In genomic region chr16:57689772-57690558, GRCh38 we compare ENCODE assay signal across 8 cellular contexts. TPM values are rescaled to one million over a fixed set of nuclear protein-coding genes. Genes with fewer than 3 reads are reported as not detected.
DNase-seq lines count a peak whose midpoint lies in the region; ATAC-seq lines count a peak whose summit lies in the region.

No MANE protein-coding gene starts in this region.

- peak overlapping the region; percentile 25 to 83 (median 61) for H3K4me3 Mint-ChIP-seq in naive thymus-derived CD4-positive, alpha-beta T cell

- peak; percentile 66 for ATAC-seq in HG03342 (IDR thresholded peaks at IDR 0.05; ENCODE audit: unreplicated experiment)
- peak; percentile 86 for ATAC-seq in naive thymus-derived CD4-positive, alpha-beta T cell

- CTCF ChIA-PET in naive thymus-derived CD4-positive, alpha-beta T cell (lab: Charles Lee) = interaction anchor here (0.9 kb wide), 1 partner anchor 41 kb away, joined by 3 read pairs; no protein-coding TSS in a partner anchor

- H3K36me3 ChIP-seq in naive thymus-derived CD4-positive, alpha-beta T cell (ENCODE audit: control insufficient read depth in 2 of 3, insufficient read depth in 3 of 3, low read length in 3 of 3) = no peaks in the 10 kb centered on the region

- no peaks in the 10 kb centered on the region for H3K36me3 Mint-ChIP-seq in naive thymus-derived CD4-positive, alpha-beta T cell

- peak overlapping the region; percentile 56 for H3K27ac ChIP-seq in naive thymus-derived CD4-positive, alpha-beta T cell (ENCODE audit: low read depth, low read length)

- peaks cover 13 to 26% (median 18%) of the 10 kb centered on the region in 7 donors for H3K4me1 Mint-ChIP-seq in naive thymus-derived CD4-positive, alpha-beta T cell

- H3K9me3 ChIP-seq in naive thymus-derived CD4-positive, alpha-beta T cell (ENCODE audit: control insufficient read depth in 2 of 3, low read length in 3 of 3) = no peaks in the 10 kb centered on the region

- peaks cover 10 to 12% of the 10 kb centered on the region in 2 donors for H3K4me1 ChIP-seq in naive thymus-derived CD4-positive, alpha-beta T cell (ENCODE audit: control insufficient read depth in 2 of 2, insufficient read depth in 2 of 2, low read length in 2 of 2)

- H3K27me3 ChIP-seq in naive thymus-derived CD4-positive, alpha-beta T cell (ENCODE audit: control insufficient read depth in 2 of 2, insufficient read depth in 2 of 2, low read length in 2 of 2) = no peaks in the 10 kb centered on the region

- peaks cover 0 to 9% (median 0%) of the 10 kb centered on the region in 5 donors for H3K27me3 Mint-ChIP-seq in naive thymus-derived CD4-positive, alpha-beta T cell

- DNase-seq in activated T-cell treated with anti-CD3 and anti-CD28 coated beads for 1 hour (ENCODE audit: low read depth) (peak; percentile 8), activated T-cell treated with anti-CD3 and anti-CD28 coated beads for 4 hours (no peak), NCI-H446 treated with DMSO at 0.1 percent for 48 hours (lab: John Stamatoyannopoulos, UW) (no peak), NCI-H1417 treated with DMSO at 0.1 percent for 48 hours (lab: John Stamatoyannopoulos, UW) (no peak), NCI-H1105 treated with DMSO at 0.1 percent for 48 hours (lab: John Stamatoyannopoulos, UW) (no peak)
- DNase-seq in activated CD8-positive, alpha-beta memory T cell treated with anti-CD3 and anti-CD28 coated beads, Interleukin-2, amount 50 U/mL, for 1 hour (ENCODE audit: extremely low read depth) = peak; percentile 12
- DNase-seq in naive thymus-derived CD4-positive, alpha-beta T cell = peak in 8 of 9 donors; percentile 39 to 72 (median 59)

- POLR2A ChIA-PET in naive thymus-derived CD4-positive, alpha-beta T cell (lab: Charles Lee) = interaction anchor here (0.5 to 1.6 kb wide), 2 partner anchors 45 to 548 kb away, joined by 3 to 6 read pairs; partner anchors contain the start of gene KATNB1

- H3K4me3 ChIP-seq in naive thymus-derived CD4-positive, alpha-beta T cell (ENCODE audit: low read length) = no peak overlapping the region

- peak overlapping the region; percentile 86 to 91 (median 90) for H3K27ac Mint-ChIP-seq in naive thymus-derived CD4-positive, alpha-beta T cell

- no peaks in the 10 kb centered on the region for H3K9me3 Mint-ChIP-seq in naive thymus-derived CD4-positive, alpha-beta T cell

- intact Hi-C loops in naive thymus-derived CD4-positive, alpha-beta T cell (cut with micrococcal nuclease) = loop anchor here (1.0 to 5.0 kb wide), 2 partner anchors 45 to 47 kb away; partner anchors contain the start of gene KATNB1 (in 2 of the 2)

RNA-seq across cellular contexts. Expression of gene DRC7, which starts 4.6 kb away (rescaled TPM):
- total RNA-seq in naive thymus-derived CD4-positive, alpha-beta T cell = not detected
- not detected for polyA plus RNA-seq in naive thymus-derived CD4-positive, alpha-beta T cell

RNA-seq across cellular contexts. Expression of gene ADGRG3, which starts 21.9 kb away (rescaled TPM):
- total RNA-seq in naive thymus-derived CD4-positive, alpha-beta T cell = 10 to 100 TPM in 1 of 5 experiments, 1 to 10 TPM in 1, not detected in 3; 4.9 to 14.1 TPM
- not detected for polyA plus RNA-seq in naive thymus-derived CD4-positive, alpha-beta T cell

RNA-seq across cellular contexts. Expression of gene KATNB1, which starts 45.6 kb away (rescaled TPM):
- total RNA-seq in naive thymus-derived CD4-positive, alpha-beta T cell = 10 to 100 TPM; 20.4 to 30.4 (median 26.0) TPM
- polyA plus RNA-seq in naive thymus-derived CD4-positive, alpha-beta T cell = 10 to 100 TPM; 25.2 to 32.9 TPM

Comparison
In these comparisons a context has a peak if more than half of its experiments do, and no peak if none do; other contexts are left out.
1. DNase-seq: peak in activated T-cell treated with anti-CD3 and anti-CD28 coated beads for 1 hour (single experiment), activated CD8-positive, alpha-beta memory T cell treated with anti-CD3 and anti-CD28 coated beads, Interleukin-2, amount 50 U/mL, for 1 hour (single experiment) and naive thymus-derived CD4-positive, alpha-beta T cell (8 of 9); none in activated T-cell treated with anti-CD3 and anti-CD28 coated beads for 4 hours (single experiment), NCI-H446 treated with DMSO at 0.1 percent for 48 hours (single experiment), NCI-H1417 treated with DMSO at 0.1 percent for 48 hours (single experiment) and NCI-H1105 treated with DMSO at 0.1 percent for 48 hours (single experiment).